34 cellular contexts compared by ENCODE assay signal in genomic region chr16:15882563-15882962, GRCh38. TPM values are rescaled to one million over a fixed set of nuclear protein-coding genes. Genes with fewer than 3 reads are reported as not detected.
"Had no signal": no experiment of that assay in that cellular context is flagged by ENCODE, and none has a peak within 500 bp of the region (broad histone marks: within the 10 kb centered on the region; RNA-seq: fewer than 3 reads in every experiment).

No MANE protein-coding gene starts in this region.

- H3K4me3 Mint-ChIP-seq: activated B cell treated with CpG ODN at 0.5 μM for 24 hours; activated CD4-positive, alpha-beta memory T cell treated with anti-CD3 and anti-CD28 coated beads for 36 hours; activated CD4-positive, alpha-beta T cell treated with anti-CD3 and anti-CD28 coated beads, Interleukin-2, amount 10 ng/mL, durations not matched to agents 24 days and 14 days; activated CD8-positive, alpha-beta T cell treated with anti-CD3 and anti-CD28 coated beads for 36 hours; activated naive CD4-positive, alpha-beta T cell treated with anti-CD3 and anti-CD28 coated beads, Interleukin-2, amount 10 ng/mL, durations not matched to agents 7 days and 5 days; activated naive CD4-positive, alpha-beta T cell treated with anti-CD3 and anti-CD28 coated beads, Interleukin-2, amount 50 U/mL, for 24 hours; activated naive CD8-positive, alpha-beta T cell; activated naive CD8-positive, alpha-beta T cell treated with anti-CD3 and anti-CD28 coated beads, Interleukin-2, amount 10 ng/mL, durations not matched to agents 7 days and 5 days; activated naive CD8-positive, alpha-beta T cell treated with anti-CD3 and anti-CD28 coated beads, Interleukin-2, amount 50 U/mL, for 24 hours; activated T-cell treated with anti-CD3 and anti-CD28 coated beads, Interleukin-2, amount 50 U/mL, for 24 hours; central memory CD8-positive, alpha-beta T cell; T-helper 1 cell treated with Interleukin-12 subunit alpha and Interleukin-12 subunit beta and Interleukin-4 antibody, amounts not matched to agents 30 μg/mL and 1 μg/mL, for 36 hours; T-helper 2 cell treated with Interferon-gamma antibody and Interleukin-4, amounts not matched to agents 5 μg/mL and 100 μg/mL, for 36 hours had no signal

- ATAC-seq: activated CD8-positive, alpha-beta T cell treated with anti-CD3 and anti-CD28 coated beads for 36 hours; activated naive CD8-positive, alpha-beta T cell treated with anti-CD3 and anti-CD28 coated beads, Interleukin-2, amount 50 U/mL, for 24 hours had no signal

- H3K27ac Mint-ChIP-seq: activated B cell treated with CpG ODN at 0.5 μM for 24 hours; activated CD4-positive, alpha-beta memory T cell treated with anti-CD3 and anti-CD28 coated beads for 36 hours; activated CD4-positive, alpha-beta T cell treated with anti-CD3 and anti-CD28 coated beads, Interleukin-2, amount 10 ng/mL, durations not matched to agents 24 days and 14 days; activated CD8-positive, alpha-beta T cell treated with anti-CD3 and anti-CD28 coated beads for 36 hours; activated naive CD4-positive, alpha-beta T cell treated with anti-CD3 and anti-CD28 coated beads, Interleukin-2, amount 10 ng/mL, durations not matched to agents 7 days and 5 days; activated naive CD4-positive, alpha-beta T cell treated with anti-CD3 and anti-CD28 coated beads, Interleukin-2, amount 50 U/mL, for 24 hours; activated naive CD8-positive, alpha-beta T cell; activated naive CD8-positive, alpha-beta T cell treated with anti-CD3 and anti-CD28 coated beads, Interleukin-2, amount 10 ng/mL, durations not matched to agents 7 days and 5 days; activated naive CD8-positive, alpha-beta T cell treated with anti-CD3 and anti-CD28 coated beads, Interleukin-2, amount 50 U/mL, for 24 hours; activated T-helper 2 cell treated with anti-CD3 and anti-CD28 coated beads, Interferon-gamma antibody, Interleukin-2, Interleukin-4, amounts not matched to agents 10 μg/mL and 5 μg/mL and 100 μg/mL, durations not matched to agents 14 hours and 24 hours and 36 hours; T-helper 1 cell treated with Interleukin-12 subunit alpha and Interleukin-12 subunit beta and Interleukin-4 antibody, amounts not matched to agents 30 μg/mL and 1 μg/mL, for 36 hours; T-helper 2 cell treated with Interferon-gamma antibody and Interleukin-4, amounts not matched to agents 5 μg/mL and 100 μg/mL, for 36 hours had no signal

- H3K27me3 ChIP-seq: ascending aorta, cardiac muscle cell had no signal

- H3K9me3 ChIP-seq: ascending aorta had no signal

- H3K27ac ChIP-seq: ascending aorta, cardiac muscle cell, VCaP had no signal

- H3K27me3 Mint-ChIP-seq: activated B cell treated with CpG ODN at 0.5 μM for 24 hours; activated CD4-positive, alpha-beta memory T cell treated with anti-CD3 and anti-CD28 coated beads for 36 hours; activated CD4-positive, alpha-beta T cell treated with anti-CD3 and anti-CD28 coated beads, Interleukin-2, amount 10 ng/mL, durations not matched to agents 24 days and 14 days; activated CD8-positive, alpha-beta T cell treated with anti-CD3 and anti-CD28 coated beads for 36 hours; activated naive CD4-positive, alpha-beta T cell treated with anti-CD3 and anti-CD28 coated beads, Interleukin-2, amount 10 ng/mL, durations not matched to agents 7 days and 5 days; activated naive CD4-positive, alpha-beta T cell treated with anti-CD3 and anti-CD28 coated beads, Interleukin-2, amount 50 U/mL, for 24 hours; activated naive CD8-positive, alpha-beta T cell; activated naive CD8-positive, alpha-beta T cell treated with anti-CD3 and anti-CD28 coated beads, Interleukin-2, amount 10 ng/mL, durations not matched to agents 7 days and 5 days; activated naive CD8-positive, alpha-beta T cell treated with anti-CD3 and anti-CD28 coated beads, Interleukin-2, amount 50 U/mL, for 24 hours; activated T-cell treated with anti-CD3 and anti-CD28 coated beads, Interleukin-2, amount 50 U/mL, for 24 hours; brain; central memory CD8-positive, alpha-beta T cell had no signal

- H3K4me3 ChIP-seq: ascending aorta, cardiac muscle cell had no signal

- H3K9me3 Mint-ChIP-seq: activated B cell treated with CpG ODN at 0.5 μM for 24 hours; activated CD4-positive, alpha-beta memory T cell treated with anti-CD3 and anti-CD28 coated beads for 36 hours; activated CD4-positive, alpha-beta T cell treated with anti-CD3 and anti-CD28 coated beads, Interleukin-2, amount 10 ng/mL, durations not matched to agents 24 days and 14 days; activated CD8-positive, alpha-beta T cell treated with anti-CD3 and anti-CD28 coated beads for 36 hours; activated naive CD4-positive, alpha-beta T cell treated with anti-CD3 and anti-CD28 coated beads, Interleukin-2, amount 10 ng/mL, durations not matched to agents 7 days and 5 days; activated naive CD4-positive, alpha-beta T cell treated with anti-CD3 and anti-CD28 coated beads, Interleukin-2, amount 50 U/mL, for 24 hours; activated naive CD8-positive, alpha-beta T cell treated with anti-CD3 and anti-CD28 coated beads, Interleukin-2, amount 10 ng/mL, durations not matched to agents 7 days and 5 days; activated naive CD8-positive, alpha-beta T cell treated with anti-CD3 and anti-CD28 coated beads, Interleukin-2, amount 50 U/mL, for 24 hours; activated T-cell treated with anti-CD3 and anti-CD28 coated beads, Interleukin-2, amount 50 U/mL, for 24 hours; activated T-helper 2 cell treated with anti-CD3 and anti-CD28 coated beads, Interferon-gamma antibody, Interleukin-2, Interleukin-4, amounts not matched to agents 10 μg/mL and 5 μg/mL and 100 μg/mL, durations not matched to agents 14 hours and 24 hours and 36 hours; brain; central memory CD8-positive, alpha-beta T cell; T-helper 1 cell treated with Interleukin-12 subunit alpha and Interleukin-12 subunit beta and Interleukin-4 antibody, amounts not matched to agents 30 μg/mL and 1 μg/mL, for 36 hours; T-helper 2 cell treated with Interferon-gamma antibody and Interleukin-4, amounts not matched to agents 5 μg/mL and 100 μg/mL, for 36 hours had no signal

- DNase-seq: activated B cell treated with CpG ODN at 0.5 μM for 24 hours; activated CD4-positive, alpha-beta memory T cell treated with anti-CD3 and anti-CD28 coated beads for 36 hours; activated CD4-positive, alpha-beta T cell treated with anti-CD3 and anti-CD28 coated beads for 4 hours; activated CD4-positive, alpha-beta T cell treated with anti-CD3 and anti-CD28 coated beads, Interleukin-2, amount 10 ng/mL, durations not matched to agents 24 days and 14 days; activated CD4-positive, alpha-beta T cell treated with anti-CD3 and anti-CD28 coated beads, Interleukin-2, amount 50 U/mL, for 1 hour; activated CD4-positive, alpha-beta T cell treated with anti-CD3 and anti-CD28 coated beads, Interleukin-2, amount 50 U/mL, for 4 hours; activated CD4-positive, CD25-positive, alpha-beta regulatory T cell treated with anti-CD3 and anti-CD28 coated beads, Interleukin-2, amount 50 U/mL, for 72 hours; activated CD8-positive, alpha-beta memory T cell treated with anti-CD3 and anti-CD28 coated beads, Interleukin-2, amount 50 U/mL, for 4 hours; activated CD8-positive, alpha-beta T cell treated with anti-CD3 and anti-CD28 coated beads for 36 hours; activated effector memory CD4-positive, alpha-beta T cell treated with Interleukin-2 at 50 U/mL for 16 hours; activated gamma-delta T cell; activated naive CD4-positive, alpha-beta T cell treated with anti-CD3 and anti-CD28 coated beads, Interleukin-2, amount 10 ng/mL, durations not matched to agents 7 days and 5 days; activated naive CD4-positive, alpha-beta T cell treated with Interleukin-2 at 50 U/mL for 16 hours; activated naive CD8-positive, alpha-beta T cell treated with anti-CD3 and anti-CD28 coated beads, Interleukin-2, amount 10 ng/mL, durations not matched to agents 7 days and 5 days; activated naive CD8-positive, alpha-beta T cell treated with anti-CD3 and anti-CD28 coated beads, Interleukin-2, amount 50 U/mL, for 24 hours; activated T-cell treated with anti-CD3 and anti-CD28 coated beads, Interleukin-2, amount 50 U/mL, for 24 hours; activated T-cell treated with anti-CD3 and anti-CD28 coated beads, Interleukin-2, amount 50 U/mL, for 48 hours; amygdala; anterior cingulate cortex; caudate nucleus; cerebellar nuclear complex; T-helper 2 cell; T-helper 9 cell had no signal

RNA-seq across cellular contexts. Expression of gene MYH11, which starts 25.7 kb away (rescaled TPM):
- total RNA-seq: activated CD4-positive, alpha-beta T cell treated with anti-CD3 and anti-CD28 coated beads, Interleukin-2, amount 10 ng/mL, durations not matched to agents 24 days and 14 days; activated CD8-positive, alpha-beta memory T cell treated with anti-CD3 and anti-CD28 coated beads for 36 hours; activated CD8-positive, alpha-beta T cell treated with anti-CD3 and anti-CD28 coated beads for 36 hours; activated naive CD8-positive, alpha-beta T cell treated with anti-CD3 and anti-CD28 coated beads, Interleukin-2, amount 10 ng/mL, durations not matched to agents 7 days and 5 days; activated T-helper 2 cell treated with anti-CD3 and anti-CD28 coated beads, Interferon-gamma antibody, Interleukin-2, Interleukin-4, amounts not matched to agents 10 μg/mL and 5 μg/mL and 100 μg/mL, durations not matched to agents 14 hours and 24 hours and 36 hours had no signal
